Comparison of ENCODE assay signal across 10 cellular contexts in genomic region chr12:32482226-32482625, GRCh38.
DNase-seq lines count a peak whose midpoint lies in the region; ATAC-seq, FAIRE-seq and TF ChIP-seq lines count a peak whose summit lies in the region.
"Had no signal": no experiment of that assay in that cellular context is flagged by ENCODE, and none has a peak within 500 bp of the region (broad histone marks: within the 10 kb centered on the region; RNA-seq: fewer than 3 reads in every experiment).

No MANE protein-coding gene starts in this region.

- no peak overlapping the region for H2AFZ ChIP-seq in Karpas-422 (ENCODE audit: low read length)

- H3K9ac ChIP-seq in Karpas-422 (ENCODE audit: low read length), result no peak overlapping the region

- POLR2A ChIA-PET in GM10248 (lab: Yijun Ruan, JAX), result no interaction called here

- no peaks in the 10 kb centered on the region for H4K20me1 ChIP-seq in Karpas-422 (ENCODE audit: insufficient read depth, low read depth, low read length)

- H3K79me2 ChIP-seq in Karpas-422 (ENCODE audit: low read length), result no peaks in the 10 kb centered on the region

- intact Hi-C loops in heart right ventricle (cut with DNase I), result no loop called here

- ATAC-seq in GM21528 (IDR thresholded peaks at IDR 0.05; ENCODE audit: low FRiP score, unreplicated experiment) (peak; percentile 67), heart right ventricle (peak; percentile 37 to 82 (median 70))

- H3K9me3 ChIP-seq in Karpas-422 (ENCODE audit: low read length) (no peaks in the 10 kb centered on the region), heart right ventricle (no peaks in the 10 kb centered on the region)

- TF ChIP-seq CTCF in GM10248 (IDR thresholded peaks at IDR 0.05; ENCODE audit: control extremely low read depth, extremely low read depth, low read depth, missing control alignments) (no peak), heart right ventricle (IDR thresholded peaks at IDR 0.05) (no peak)

- peak overlapping the region; percentile 56 for H3K4me2 ChIP-seq in Karpas-422 (ENCODE audit: low read depth, low read length, poor library complexity, severe bottlenecking)

- 11 to 13% methylated on average over 3 of the region's 3 CpGs for WGBS in heart right ventricle, 2 donors

- no peaks in the 10 kb centered on the region for H3K9me2 ChIP-seq in Karpas-422 (replicated peaks; ENCODE audit: insufficient read depth, low read length)

- CTCF ChIA-PET in GM10248 (lab: Yijun Ruan, JAX), result no interaction called here

- H3K4me1 ChIP-seq in Karpas-422 (ENCODE audit: low read length) (peaks cover 15% of the 10 kb centered on the region), heart right ventricle (peaks cover 0 to 54% (median 37%) of the 10 kb centered on the region in 9 donors)

- H3K36me3 ChIP-seq in Karpas-422 (ENCODE audit: insufficient read depth, low read length) (no peaks in the 10 kb centered on the region), heart right ventricle (no peaks in the 10 kb centered on the region)

- TF ChIP-seq POLR2A in H54 (IDR thresholded peaks at IDR 0.05; ENCODE audit: low read depth, low read length), result no peak

- FAIRE-seq in H54 (lab: Jason Lieb, UNC), result no peak

- H3K27me3 ChIP-seq in Karpas-422 (ENCODE audit: low read length), result no peaks in the 10 kb centered on the region; the same call in 1 of the 2 replicates
- no peaks in the 10 kb centered on the region for H3K27me3 ChIP-seq in heart right ventricle

- H3K4me3 ChIP-seq in Karpas-422 (ENCODE audit: low read length) (no peak overlapping the region), heart right ventricle (peak overlapping the region in 3 of 10 donors; percentile 2 to 18 (median 5))
- H3K4me3 ChIP-seq: SK-N-MC had no signal

- H3K27ac ChIP-seq in Karpas-422 (ENCODE audit: low read length) (no peak overlapping the region), heart right ventricle (peak overlapping the region in 9 of 10 donors; percentile 21 to 85 (median 64))
- H3K27ac ChIP-seq: SK-N-MC had no signal

- DNase-seq in GM10248 (ENCODE audit: extremely low spot score) (peak; percentile 31), Karpas-422 (peak; percentile 73), heart right ventricle (peak in 1 of 2 donors; percentile 13), A172 (ENCODE audit: low spot score) (no peak), H54 (ENCODE audit: insufficient read length, low spot score) (no peak), nucleus accumbens (lab: John Stamatoyannopoulos, UW) (no peak)
- DNase-seq in activated CD4-positive, alpha-beta T cell treated with anti-CD3 and anti-CD28 coated beads for 48 hours, result no peak
- DNase-seq: CD4-positive, alpha-beta T cell had no signal

Comparison
In these comparisons a context has a peak if more than half of its experiments do, and no peak if none do; other contexts are left out.
1. DNase-seq: peak in GM10248 (single experiment) and Karpas-422 (single experiment); none in A172 (single experiment), H54 (single experiment), activated CD4-positive, alpha-beta T cell treated with anti-CD3 and anti-CD28 coated beads for 48 hours (single experiment) and nucleus accumbens (0 of 56).